31 cellular contexts compared by ENCODE assay signal in genomic region chr7:155790666-155791065, GRCh38. TPM values are rescaled to one million over a fixed set of nuclear protein-coding genes. Genes with fewer than 3 reads are reported as not detected.
"Had no signal": no experiment of that assay in that cellular context is flagged by ENCODE, and none has a peak within 500 bp of the region (broad histone marks: within the 10 kb centered on the region; RNA-seq: fewer than 3 reads in every experiment).

No MANE protein-coding gene starts in this region.

- H3K4me3 Mint-ChIP-seq: activated CD4-positive, alpha-beta memory T cell treated with anti-CD3 and anti-CD28 coated beads, Interleukin-2, amount 10 ng/mL, durations not matched to agents 7 days and 5 days; activated CD4-positive, alpha-beta T cell treated with anti-CD3 and anti-CD28 coated beads, Interleukin-2, amount 10 ng/mL, durations not matched to agents 7 days and 5 days; activated naive CD4-positive, alpha-beta T cell treated with anti-CD3 and anti-CD28 coated beads, Interleukin-2, amount 10 ng/mL, durations not matched to agents 7 days and 5 days; activated naive CD8-positive, alpha-beta T cell treated with anti-CD3 and anti-CD28 coated beads, Interleukin-2, amount 10 ng/mL, durations not matched to agents 7 days and 5 days; activated T-cell treated with anti-CD3 and anti-CD28 coated beads, Interleukin-2, amount 50 U/mL, for 24 hours; activated T-cell treated with anti-CD3 and anti-CD28 coated beads, Interleukin-2, amount 50 U/mL, for 72 hours; brain; T-helper 17 cell; T-helper 2 cell treated with Interferon-gamma antibody and Interleukin-4, amounts not matched to agents 5 μg/mL and 100 μg/mL, for 36 hours; WTC11 had no signal

- H3K4me1 ChIP-seq: breast epithelium, colonic mucosa had no signal

- H3K27ac ChIP-seq: ascending aorta, breast epithelium, cardiac muscle cell, colonic mucosa, epithelial cell of prostate, esophagus squamous epithelium, gastroesophageal sphincter had no signal

- ATAC-seq: activated naive CD4-positive, alpha-beta T cell treated with anti-CD3 and anti-CD28 coated beads, Interleukin-2, amount 50 U/mL, for 72 hours; activated T-cell treated with anti-CD3 and anti-CD28 coated beads, Interleukin-2, amount 50 U/mL, for 72 hours; gastroesophageal sphincter; T-helper 17 cell; WTC11 had no signal

- H3K27me3 Mint-ChIP-seq: T-helper 17 cell had no signal

- H3K36me3 ChIP-seq: ascending aorta, breast epithelium, cardiac muscle cell, colonic mucosa, esophagus squamous epithelium, gastroesophageal sphincter had no signal

- H3K27ac Mint-ChIP-seq: activated CD4-positive, alpha-beta memory T cell treated with anti-CD3 and anti-CD28 coated beads, Interleukin-2, amount 10 ng/mL, durations not matched to agents 7 days and 5 days; activated CD4-positive, alpha-beta T cell treated with anti-CD3 and anti-CD28 coated beads, Interleukin-2, amount 10 ng/mL, durations not matched to agents 7 days and 5 days; activated naive CD4-positive, alpha-beta T cell treated with anti-CD3 and anti-CD28 coated beads, Interleukin-2, amount 10 ng/mL, durations not matched to agents 7 days and 5 days; activated naive CD4-positive, alpha-beta T cell treated with anti-CD3 and anti-CD28 coated beads, Interleukin-2, amount 50 U/mL, for 72 hours; activated naive CD8-positive, alpha-beta T cell treated with anti-CD3 and anti-CD28 coated beads, Interleukin-2, amount 10 ng/mL, durations not matched to agents 7 days and 5 days; activated T-cell treated with anti-CD3 and anti-CD28 coated beads, Interleukin-2, amount 50 U/mL, for 24 hours; activated T-cell treated with anti-CD3 and anti-CD28 coated beads, Interleukin-2, amount 50 U/mL, for 72 hours; brain; T-helper 17 cell; T-helper 2 cell treated with Interferon-gamma antibody and Interleukin-4, amounts not matched to agents 5 μg/mL and 100 μg/mL, for 36 hours; WTC11 had no signal

- H3K36me3 Mint-ChIP-seq: activated naive CD4-positive, alpha-beta T cell treated with anti-CD3 and anti-CD28 coated beads, Interleukin-2, amount 50 U/mL, for 72 hours; activated naive CD8-positive, alpha-beta T cell treated with anti-CD3 and anti-CD28 coated beads, Interleukin-2, amount 10 ng/mL, durations not matched to agents 7 days and 5 days; WTC11 had no signal

- DNase-seq: activated CD4-positive, alpha-beta memory T cell treated with anti-CD3 and anti-CD28 coated beads, Interleukin-2, amount 10 ng/mL, durations not matched to agents 7 days and 5 days; activated CD4-positive, alpha-beta T cell treated with anti-CD3 and anti-CD28 coated beads for 1 hour; activated CD4-positive, alpha-beta T cell treated with anti-CD3 and anti-CD28 coated beads for 4 hours; activated CD4-positive, alpha-beta T cell treated with anti-CD3 and anti-CD28 coated beads, Interleukin-2, amount 10 ng/mL, durations not matched to agents 7 days and 5 days; activated CD4-positive, alpha-beta T cell treated with anti-CD3 and anti-CD28 coated beads, Interleukin-2, amount 50 U/mL, for 4 hours; activated CD8-positive, alpha-beta memory T cell treated with anti-CD3 and anti-CD28 coated beads, Interleukin-2, amount 50 U/mL, for 48 hours; activated gamma-delta T cell; activated naive CD4-positive, alpha-beta T cell; activated naive CD4-positive, alpha-beta T cell treated with anti-CD3 and anti-CD28 coated beads, Interleukin-2, amount 10 ng/mL, durations not matched to agents 7 days and 5 days; activated naive CD8-positive, alpha-beta T cell treated with anti-CD3 and anti-CD28 coated beads, Interleukin-2, amount 10 ng/mL, durations not matched to agents 7 days and 5 days; activated T-cell treated with anti-CD3 and anti-CD28 coated beads for 4 hours; activated T-cell treated with anti-CD3 and anti-CD28 coated beads, Interleukin-2, amount 50 U/mL, for 24 hours; activated T-cell treated with anti-CD3 and anti-CD28 coated beads, Interleukin-2, amount 50 U/mL, for 72 hours; central memory CD4-positive, alpha-beta T cell; cerebellar nuclear complex; colonic mucosa; effector CD8-positive, alpha-beta T cell; esophagus squamous epithelium; foreskin melanocyte; T-helper 17 cell had no signal

- H3K9me3 ChIP-seq: ascending aorta, breast epithelium, colonic mucosa, esophagus squamous epithelium, gastroesophageal sphincter had no signal

- H3K4me3 ChIP-seq: ascending aorta, breast epithelium, cardiac muscle cell, colonic mucosa, esophagus squamous epithelium, gastroesophageal sphincter had no signal

- H3K9me3 Mint-ChIP-seq: activated CD4-positive, alpha-beta memory T cell treated with anti-CD3 and anti-CD28 coated beads, Interleukin-2, amount 10 ng/mL, durations not matched to agents 7 days and 5 days; activated CD4-positive, alpha-beta T cell treated with anti-CD3 and anti-CD28 coated beads, Interleukin-2, amount 10 ng/mL, durations not matched to agents 7 days and 5 days; activated naive CD4-positive, alpha-beta T cell treated with anti-CD3 and anti-CD28 coated beads, Interleukin-2, amount 10 ng/mL, durations not matched to agents 7 days and 5 days; activated naive CD4-positive, alpha-beta T cell treated with anti-CD3 and anti-CD28 coated beads, Interleukin-2, amount 50 U/mL, for 72 hours; activated naive CD8-positive, alpha-beta T cell treated with anti-CD3 and anti-CD28 coated beads, Interleukin-2, amount 10 ng/mL, durations not matched to agents 7 days and 5 days; activated T-cell treated with anti-CD3 and anti-CD28 coated beads, Interleukin-2, amount 50 U/mL, for 24 hours; activated T-cell treated with anti-CD3 and anti-CD28 coated beads, Interleukin-2, amount 50 U/mL, for 72 hours; T-helper 2 cell treated with Interferon-gamma antibody and Interleukin-4, amounts not matched to agents 5 μg/mL and 100 μg/mL, for 36 hours had no signal

- H3K27me3 ChIP-seq: ascending aorta, breast epithelium had no signal

RNA-seq across cellular contexts. Expression of gene SHH, which starts 21.6 kb away (rescaled TPM):
- total RNA-seq: activated CD4-positive, alpha-beta memory T cell treated with anti-CD3 and anti-CD28 coated beads, Interleukin-2, amount 10 ng/mL, durations not matched to agents 7 days and 5 days; activated CD4-positive, alpha-beta T cell treated with anti-CD3 and anti-CD28 coated beads, Interleukin-2, amount 10 ng/mL, durations not matched to agents 7 days and 5 days; activated naive CD4-positive, alpha-beta T cell treated with anti-CD3 and anti-CD28 coated beads, Interleukin-2, amount 50 U/mL, for 72 hours; activated naive CD8-positive, alpha-beta T cell treated with anti-CD3 and anti-CD28 coated beads, Interleukin-2, amount 10 ng/mL, durations not matched to agents 7 days and 5 days; breast epithelium; cardiac muscle cell; endothelial cell of umbilical vein; esophagus squamous epithelium; fibroblast of villous mesenchyme; T-helper 17 cell had no signal
